In the genomic region with DNA sequence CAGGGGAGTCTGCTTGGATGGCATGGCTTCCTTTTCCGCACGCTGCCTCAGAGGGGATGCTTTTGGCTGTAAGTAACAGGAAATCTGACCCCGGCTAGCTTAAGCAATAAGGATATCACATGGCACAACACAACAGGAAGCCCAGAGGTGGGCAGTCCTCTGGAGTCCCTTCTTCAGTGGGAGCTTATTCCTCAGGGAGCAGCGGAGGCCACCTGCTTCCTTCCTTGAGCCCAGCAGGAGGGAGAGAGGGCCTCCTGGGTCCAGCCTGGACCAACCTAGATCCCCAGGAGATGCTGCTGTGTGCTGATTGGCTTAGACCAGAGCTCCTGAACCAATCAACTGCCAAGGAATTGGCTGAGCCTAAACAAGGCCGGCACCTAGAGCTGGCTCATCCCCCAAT, we compare ENCODE assay signal across 16 cellular contexts.
DNase-seq lines count a peak whose midpoint lies in the region; ATAC-seq and TF ChIP-seq lines count a peak whose summit lies in the region.
"Had no signal": no experiment of that assay in that cellular context is flagged by ENCODE, and none has a peak within 500 bp of the region (broad histone marks: within the 10 kb centered on the region; RNA-seq: fewer than 3 reads in every experiment).

No MANE protein-coding gene starts in this region.

- DNase-seq in CD14-positive monocyte (ENCODE audit: low spot score) (peak; percentile 31), HT1080 (ENCODE audit: low read depth) (peak; percentile 46), RWPE2 (ENCODE audit: low spot score) (no peak), fibroblast of villous mesenchyme (ENCODE audit: low read depth) (peak; percentile 24), foreskin keratinocyte (no peak), glomerular visceral epithelial cell (ENCODE audit: extremely low spot score) (no peak), mucosa of gallbladder (ENCODE audit: low spot score) (no peak)
- DNase-seq: activated effector memory CD4-positive, alpha-beta T cell treated with Interleukin-2 at 50 U/mL for 16 hours; amniotic stem cell; central memory CD4-positive, alpha-beta T cell; naive thymus-derived CD8-positive, alpha-beta T cell; NCI-H1048; NCI-H345; SHP77 treated with DMSO at 0.1 percent for 48 hours had no signal

- no peak overlapping the region for H3K4me3 ChIP-seq in RWPE2 (ENCODE audit: severe bottlenecking)
- H3K4me3 ChIP-seq in fibroblast of villous mesenchyme (ENCODE audit: low read depth, low read length): no peak overlapping the region
- H3K4me3 ChIP-seq: psoas muscle had no signal

- no peaks in the 10 kb centered on the region for H3K9me3 ChIP-seq in RWPE2 (ENCODE audit: severe bottlenecking)
- H3K9me3 ChIP-seq: psoas muscle had no signal

- H3K27me3 ChIP-seq in RWPE2 (ENCODE audit: insufficient read depth, poor library complexity, severe bottlenecking) (no peaks in the 10 kb centered on the region), foreskin keratinocyte (peaks cover 2% of the 10 kb centered on the region)

- ATAC-seq in RWPE2 (ENCODE audit: low read depth) (peak; percentile 18; the same call in 1 of the 3 replicates), foreskin keratinocyte (no peak), GM19455 (IDR thresholded peaks at IDR 0.05; ENCODE audit: unreplicated experiment) (no peak)
- ATAC-seq: naive thymus-derived CD8-positive, alpha-beta T cell; psoas muscle had no signal

- H3K4me1 Mint-ChIP-seq in CD14-positive monocyte: peaks cover 34% of the 10 kb centered on the region

- intact Hi-C loops in CD14-positive monocyte (cut with micrococcal nuclease): no loop called here

- H3K27ac ChIP-seq in RWPE2 (ENCODE audit: poor library complexity, severe bottlenecking): no peak overlapping the region
- no peak overlapping the region for H3K27ac ChIP-seq in foreskin keratinocyte
- H3K27ac ChIP-seq: psoas muscle had no signal

- peaks cover 14 to 26% (median 21%) of the 10 kb centered on the region in 3 donors for H3K27me3 Mint-ChIP-seq in CD14-positive monocyte (ENCODE audit: low read depth in 3 of 3)

- TF ChIP-seq CTCF in CD14-positive monocyte (IDR thresholded peaks at IDR 0.05) (no peak), RWPE2 (IDR thresholded peaks at IDR 0.05; ENCODE audit: poor library complexity, severe bottlenecking) (no peak), fibroblast of villous mesenchyme (IDR thresholded peaks at IDR 0.05; ENCODE audit: insufficient read depth, low read depth, low read length) (no peak), foreskin keratinocyte (conservative IDR thresholded peaks at IDR 0.05) (no peak)

- no peak overlapping the region for H3K4me3 Mint-ChIP-seq in CD14-positive monocyte
- H3K4me3 Mint-ChIP-seq: naive thymus-derived CD8-positive, alpha-beta T cell had no signal

- peaks cover 0 to 4% (median 3%) of the 10 kb centered on the region in 7 donors for H3K9me3 Mint-ChIP-seq in CD14-positive monocyte
- H3K9me3 Mint-ChIP-seq: naive thymus-derived CD8-positive, alpha-beta T cell had no signal

- H3K4me1 ChIP-seq in RWPE2 (ENCODE audit: insufficient read depth, poor library complexity, severe bottlenecking) (peaks cover 7% of the 10 kb centered on the region), foreskin keratinocyte (no peaks in the 10 kb centered on the region)
- H3K4me1 ChIP-seq: psoas muscle had no signal

- no peak overlapping the region for H3K27ac Mint-ChIP-seq in CD14-positive monocyte

- H3K36me3 Mint-ChIP-seq in CD14-positive monocyte: peaks cover 0 to 2% of the 10 kb centered on the region in 2 donors
- H3K36me3 Mint-ChIP-seq: naive thymus-derived CD8-positive, alpha-beta T cell had no signal

- no peaks in the 10 kb centered on the region for H3K36me3 ChIP-seq in RWPE2 (ENCODE audit: low read depth)

Comparison
In these comparisons a context has a peak if more than half of its experiments do, and no peak if none do; other contexts are left out.
1. DNase-seq: peak in CD14-positive monocyte (single experiment), HT1080 (single experiment) and fibroblast of villous mesenchyme (single experiment); none in RWPE2 (single experiment), foreskin keratinocyte (0 of 2), glomerular visceral epithelial cell (single experiment) and mucosa of gallbladder (single experiment).